ENCODE assay signal across 16 cellular contexts in the genomic region with DNA sequence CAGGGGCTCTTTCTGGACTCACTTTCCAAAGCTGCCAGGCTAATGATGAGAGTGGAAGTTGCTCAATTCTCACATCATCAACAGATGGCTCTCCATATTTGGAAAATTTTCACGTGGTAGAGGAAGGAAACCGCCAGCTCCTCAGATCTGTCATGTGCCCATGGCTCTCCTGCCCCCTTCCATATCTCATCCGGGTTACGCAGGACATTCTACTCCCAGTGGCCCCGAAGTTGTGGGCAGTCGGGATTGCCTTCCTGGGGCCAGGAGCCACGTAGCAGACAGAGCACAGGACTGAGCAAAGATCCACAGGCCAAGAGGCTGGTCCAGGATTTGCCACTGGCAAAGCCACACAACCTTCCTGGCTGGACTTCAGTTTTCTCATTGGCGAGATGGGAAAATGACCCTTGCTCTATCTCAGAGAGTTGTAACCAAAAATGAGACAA. TPM values are rescaled to one million over a fixed set of nuclear protein-coding genes. Genes with fewer than 3 reads are reported as not detected.
DNase-seq lines count a peak whose midpoint lies in the region; ATAC-seq lines count a peak whose summit lies in the region.
"Had no signal": no experiment of that assay in that cellular context is flagged by ENCODE, and none has a peak within 500 bp of the region (broad histone marks: within the 10 kb centered on the region; RNA-seq: fewer than 3 reads in every experiment).

No MANE protein-coding gene starts in this region.

- ATAC-seq in GM21367 (IDR thresholded peaks at IDR 0.05; ENCODE audit: unreplicated experiment) (no peak), GM21619 (IDR thresholded peaks at IDR 0.05; ENCODE audit: unreplicated experiment) (no peak)
- ATAC-seq: body of pancreas; naive thymus-derived CD8-positive, alpha-beta T cell had no signal

- DNase-seq in Ammon's horn (ENCODE audit: low spot score) (peak; percentile 37), Kasumi-1 (lab: John Stamatoyannopoulos, UW) (peak; percentile 72 to 83), amniotic epithelial cell (ENCODE audit: low read depth) (peak; percentile 39), lung microvascular endothelial cell (ENCODE audit: low read depth in 2 of 2) (peak; percentile 23 to 47), cortex of kidney (lab: John Stamatoyannopoulos, UW) (no peak), DMS114 treated with DMSO at 0.1 percent for 48 hours (lab: John Stamatoyannopoulos, UW; ENCODE audit: unreplicated experiment) (no peak)
- DNase-seq: activated naive CD4-positive, alpha-beta T cell; body of pancreas; CD4-positive, alpha-beta T cell; NCI-H1694; NCI-H69; SHP77; stimulated activated CD4-positive, alpha-beta T cell treated with anti-CD3 and anti-CD28 coated beads, Interleukin-2, amount 100 ng/mL, for 48 hours had no signal

RNA-seq across cellular contexts. Expression of a gene that starts 38.8 kb away (rescaled TPM):
- 22.0 and 26.2 TPM in 2 replicates for total RNA-seq in lung microvascular endothelial cell

RNA-seq across cellular contexts. Expression of a gene that starts 39.0 kb away (rescaled TPM):
- 19.4 and 25.6 TPM in 2 replicates for total RNA-seq in lung microvascular endothelial cell

Comparison
In these comparisons a context has a peak if more than half of its experiments do, and no peak if none do; other contexts are left out.
1. DNase-seq: peak in Ammon's horn (single experiment), Kasumi-1 (2 of 2), amniotic epithelial cell (single experiment) and lung microvascular endothelial cell (2 of 2); none in cortex of kidney (single experiment) and DMS114 treated with DMSO at 0.1 percent for 48 hours (single experiment).